ENCODE assay signal across 2 cellular contexts in the genomic region with DNA sequence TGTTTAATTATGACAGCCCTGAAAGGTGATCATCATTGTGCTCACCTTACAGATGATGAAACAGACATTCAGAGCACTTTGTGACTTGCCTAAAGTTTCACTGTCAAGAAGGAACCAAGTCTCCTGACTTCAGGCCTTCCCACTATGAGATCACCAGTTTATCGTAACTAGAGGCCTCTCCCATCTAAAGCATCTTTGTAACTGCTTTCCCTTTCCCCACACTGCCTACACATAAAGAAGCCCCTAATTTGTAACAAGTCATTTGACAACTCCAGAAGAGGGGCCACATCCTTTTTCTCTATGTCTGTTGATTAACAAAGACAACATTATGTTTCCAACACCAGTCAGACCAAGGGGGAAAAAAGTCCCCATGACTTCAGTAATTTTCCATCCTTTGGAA.
TF ChIP-seq lines count a peak whose summit lies in the region.

No MANE protein-coding gene starts in this region.

TF ChIP-seq in HepG2, 621 proteins besides CTCF, POLR2A, EP300 and RAD21:
- no peak for TF ChIP-seq FOXO1 (CRISPR knock-in tag; IDR thresholded peaks at IDR 0.05)

TF ChIP-seq in endothelial cell of umbilical vein, 7 proteins besides CTCF, POLR2A, EP300 and RAD21:
- TF ChIP-seq POLR2AphosphoS5 (IDR thresholded peaks at IDR 0.05; ENCODE audit: insufficient read depth, low read depth, low read length) (no peak), JUN (IDR thresholded peaks at IDR 0.05; ENCODE audit: borderline replicate concordance, insufficient read depth, insufficient read length, low read depth) (no peak)
